ENCODE assay signal across 9 cellular contexts in the genomic region with DNA sequence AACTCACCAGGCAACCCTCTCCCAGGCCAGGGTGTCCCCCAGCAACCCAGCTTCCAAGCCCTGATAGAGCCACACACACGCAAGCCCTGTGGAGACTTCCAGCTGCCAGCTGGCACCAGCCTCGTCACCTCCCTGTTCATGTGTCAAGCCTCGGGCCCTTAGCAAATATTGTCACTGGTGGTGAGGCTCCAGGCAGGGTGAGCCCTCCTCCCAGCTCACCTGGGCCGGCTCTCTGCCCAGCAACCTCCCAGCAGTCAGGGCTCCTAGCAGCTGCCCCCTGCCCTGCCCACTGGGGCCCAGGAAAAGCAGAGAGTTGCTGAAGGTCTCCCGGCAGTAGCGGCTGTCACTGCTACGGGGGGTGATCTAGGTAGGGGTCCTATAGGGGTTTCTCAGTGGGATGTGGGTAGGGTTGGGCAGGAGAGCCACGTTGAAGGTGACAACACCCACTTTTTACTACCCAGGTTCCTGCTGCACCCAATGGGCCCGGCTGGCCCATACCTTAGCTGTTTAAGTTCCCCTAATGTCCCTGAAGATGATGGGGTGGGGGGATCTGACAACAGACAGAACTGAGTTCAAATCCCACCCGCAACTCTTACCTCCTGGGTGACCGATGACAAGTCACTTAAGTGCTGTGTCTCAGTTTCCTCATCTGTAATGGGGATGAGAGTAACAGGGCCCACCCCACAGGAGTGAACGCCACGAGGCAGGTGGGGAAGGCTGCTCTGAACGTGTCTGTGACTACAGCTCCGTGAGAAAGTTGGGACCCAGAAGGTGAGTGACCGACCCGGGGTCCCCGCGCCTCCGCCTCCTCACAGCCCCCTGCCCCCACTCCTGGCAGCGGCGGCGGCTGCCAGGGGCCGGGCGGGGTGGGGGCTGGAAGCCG. TPM values are rescaled to one million over a fixed set of nuclear protein-coding genes. Genes with fewer than 3 reads are reported as not detected.
DNase-seq lines count a peak whose midpoint lies in the region; ATAC-seq and TF ChIP-seq lines count a peak whose summit lies in the region.
"Had no signal": no experiment of that assay in that cellular context is flagged by ENCODE, and none has a peak within 500 bp of the region (broad histone marks: within the 10 kb centered on the region; RNA-seq: fewer than 3 reads in every experiment).

No MANE protein-coding gene starts in this region.

- no peaks in the 10 kb centered on the region for H3K36me3 Mint-ChIP-seq in stimulated activated naive CD8-positive, alpha-beta T cell treated with anti-CD3 and anti-CD28 coated beads, Interleukin-15, Interleukin-2, amounts not matched to agents 100 ng/mL and 50 ng/mL, for 24 hours (ENCODE audit: low read depth)

- intact Hi-C loops in body of pancreas (cut with DNase I): no loop called here
- intact Hi-C loops in aorta (cut with DNase I): no loop called here

- H3K4me1 ChIP-seq in body of pancreas (peaks cover 26% of the 10 kb centered on the region), liver (ENCODE audit: control insufficient read depth in 4 of 4, insufficient read depth in 4 of 4, low read length in 3 of 4) (peaks cover 4 to 20% (median 14%) of the 10 kb centered on the region in 4 donors), aorta (ENCODE audit: control insufficient read depth in 1 of 2, insufficient read depth in 2 of 2, low read length in 2 of 2) (no peaks in the 10 kb centered on the region)

- peaks cover 37% of the 10 kb centered on the region for H3K27me3 Mint-ChIP-seq in stimulated activated naive CD8-positive, alpha-beta T cell treated with anti-CD3 and anti-CD28 coated beads, Interleukin-15, Interleukin-2, amounts not matched to agents 100 ng/mL and 50 ng/mL, for 24 hours

- no peak for DNase-seq in stimulated activated naive CD8-positive, alpha-beta T cell treated with anti-CD3 and anti-CD28 coated beads, Interleukin-15, Interleukin-2, amounts not matched to agents 100 U/mL and 50 U/mL, for 24 hours
- DNase-seq in body of pancreas (peak; percentile 89 to 97 (median 96)), aorta (no peak), NCI-H187 treated with DMSO at 0.1 percent for 48 hours (lab: John Stamatoyannopoulos, UW) (no peak)
- DNase-seq: OCI-M1 had no signal

- H3K4me1 Mint-ChIP-seq in stimulated activated naive CD8-positive, alpha-beta T cell treated with anti-CD3 and anti-CD28 coated beads, Interleukin-15, Interleukin-2, amounts not matched to agents 100 ng/mL and 50 ng/mL, for 24 hours (ENCODE audit: low read depth): peaks cover 22% of the 10 kb centered on the region

- peak; percentile 37 to 49 for TF ChIP-seq RAD21 in liver (IDR thresholded peaks at IDR 0.05)

- peak; percentile 89 to 94 (median 92) for TF ChIP-seq POLR2A in body of pancreas (IDR thresholded peaks at IDR 0.05)

- TF ChIP-seq CTCF in body of pancreas (IDR thresholded peaks at IDR 0.05): peak in 1 of 7 experiments; percentile 8
- TF ChIP-seq CTCF in liver (IDR thresholded peaks at IDR 0.05; ENCODE audit: low read depth, low read length, missing input control): no peak

- H3K9me3 ChIP-seq in body of pancreas (no peaks in the 10 kb centered on the region), liver (ENCODE audit: control insufficient read depth in 4 of 4, low read length in 3 of 4) (no peaks in the 10 kb centered on the region), aorta (ENCODE audit: control insufficient read depth, low read length) (no peaks in the 10 kb centered on the region)

- ATAC-seq in stimulated activated naive CD8-positive, alpha-beta T cell treated with anti-CD3 and anti-CD28 coated beads, Interleukin-15, Interleukin-2, amounts not matched to agents 100 U/mL and 50 U/mL, for 24 hours: no peak
- ATAC-seq in body of pancreas (peak; percentile 93), aorta (ENCODE audit: low FRiP score) (peak; percentile 26), GM21447 (IDR thresholded peaks at IDR 0.05; ENCODE audit: unreplicated experiment) (no peak), GM18502 (IDR thresholded peaks at IDR 0.05; ENCODE audit: poor library complexity, unreplicated experiment) (no peak)

- no peaks in the 10 kb centered on the region for H3K9me3 Mint-ChIP-seq in stimulated activated naive CD8-positive, alpha-beta T cell treated with anti-CD3 and anti-CD28 coated beads, Interleukin-15, Interleukin-2, amounts not matched to agents 100 ng/mL and 50 ng/mL, for 24 hours

- H3K4me3 ChIP-seq in body of pancreas: no peak overlapping the region
- peak overlapping the region in 1 of 3 donors; percentile 62 for H3K4me3 ChIP-seq in liver (ENCODE audit: low read depth in 1 of 3, low read length in 3 of 3)
- H3K4me3 ChIP-seq in aorta (ENCODE audit: low read length in 2 of 2): peak overlapping the region; percentile 56 to 61

- H3K4me3 Mint-ChIP-seq in stimulated activated naive CD8-positive, alpha-beta T cell treated with anti-CD3 and anti-CD28 coated beads, Interleukin-15, Interleukin-2, amounts not matched to agents 100 ng/mL and 50 ng/mL, for 24 hours: peak overlapping the region; percentile 45

- H3K27me3 ChIP-seq in body of pancreas: no peaks in the 10 kb centered on the region
- no peaks in the 10 kb centered on the region for H3K27me3 ChIP-seq in liver (ENCODE audit: control insufficient read depth in 4 of 4, insufficient read depth in 4 of 4, low read length in 3 of 4)
- H3K27me3 ChIP-seq in aorta (ENCODE audit: control insufficient read depth in 1 of 2, insufficient read depth in 2 of 2, low read length in 1 of 2): no peaks in the 10 kb centered on the region

- H3K36me3 ChIP-seq in body of pancreas (replicated peaks in 1 of 2; ENCODE audit: insufficient read depth in 1 of 2, low read depth in 2 of 2) (no peaks in the 10 kb centered on the region), liver (ENCODE audit: control insufficient read depth in 4 of 4, insufficient read depth in 3 of 4, low read depth in 1 of 4, low read length in 3 of 4) (no peaks in the 10 kb centered on the region), aorta (ENCODE audit: control insufficient read depth in 1 of 2, insufficient read depth in 2 of 2, low read length in 1 of 2) (no peaks in the 10 kb centered on the region)

- WGBS in body of pancreas, 2 donors: 11 to 28% methylated on average over 6 to 26 of the region's 26 CpGs
- WGBS in liver: 24% methylated on average over 26 of the region's 26 CpGs
- 35 to 42% methylated on average over 20 to 26 of the region's 26 CpGs for WGBS in aorta, 2 donors

- H3K9ac ChIP-seq in liver (ENCODE audit: low read depth in 1 of 2, low read length in 2 of 2): peak overlapping the region in 1 of 2 donors; percentile 13

- no peak overlapping the region for H3K27ac Mint-ChIP-seq in stimulated activated naive CD8-positive, alpha-beta T cell treated with anti-CD3 and anti-CD28 coated beads, Interleukin-15, Interleukin-2, amounts not matched to agents 100 ng/mL and 50 ng/mL, for 24 hours

- H3K27ac ChIP-seq in body of pancreas (peak overlapping the region; percentile 83 to 93 (median 87)), liver (ENCODE audit: low read depth in 1 of 2, low read length in 2 of 2) (peak overlapping the region in 1 of 2 donors; percentile 2), aorta (ENCODE audit: low read depth in 1 of 2, low read length in 2 of 2) (no peak overlapping the region)

TF ChIP-seq in liver, 16 proteins besides CTCF, POLR2A, EP300 and RAD21:
- TF ChIP-seq REST (IDR thresholded peaks at IDR 0.05): peak; percentile 38
- no peak for TF ChIP-seq EGR1 (IDR thresholded peaks at IDR 0.05; ENCODE audit: low read depth in 2 of 2)
- TF ChIP-seq SP1 (IDR thresholded peaks at IDR 0.05): peak; percentile 24
- TF ChIP-seq YY1 (IDR thresholded peaks at IDR 0.05): peak; percentile 40
- peak in 1 of 2 donors; percentile 63 for TF ChIP-seq RXRA (IDR thresholded peaks at IDR 0.05)
- TF ChIP-seq JUND (IDR thresholded peaks at IDR 0.05): no peak
- TF ChIP-seq FOXA2 (IDR thresholded peaks at IDR 0.05): peak; percentile 64
- TF ChIP-seq HNF4A (conservative IDR thresholded peaks at IDR 0.05): peak; percentile 12 to 24

RNA-seq across cellular contexts. Expression of gene TTC39A, which starts 0.7 kb away (rescaled TPM):
- total RNA-seq in body of pancreas: 10 to 100 TPM in 1 of 2 donors, 1 to 10 TPM in 1; 7.9 to 21.3 TPM
- total RNA-seq in liver: 1 to 10 TPM; 1.3 to 1.6 TPM
- 1 to 10 TPM in 1 of 2 donors, under 1 TPM in 1; 0.32 to 1.9 TPM for polyA plus RNA-seq in liver
- total RNA-seq in aorta: 1 to 10 TPM; 2.0 to 3.6 TPM
- polyA plus RNA-seq in aorta: 1 to 10 TPM in 1 of 2 donors, under 1 TPM in 1; 0.67 to 7.5 TPM

Comparison
In these comparisons a context has a peak if more than half of its experiments do, and no peak if none do; other contexts are left out.
1. ATAC-seq: peak in body of pancreas (single experiment) and aorta (single experiment); none in stimulated activated naive CD8-positive, alpha-beta T cell treated with anti-CD3 and anti-CD28 coated beads, Interleukin-15, Interleukin-2, amounts not matched to agents 100 U/mL and 50 U/mL, for 24 hours (single experiment), GM21447 (single experiment) and GM18502 (single experiment).
2. DNase-seq: peak in body of pancreas (4 of 4); none in stimulated activated naive CD8-positive, alpha-beta T cell treated with anti-CD3 and anti-CD28 coated beads, Interleukin-15, Interleukin-2, amounts not matched to agents 100 U/mL and 50 U/mL, for 24 hours (single experiment), aorta (0 of 2) and NCI-H187 treated with DMSO at 0.1 percent for 48 hours (single experiment).
3. H3K27ac ChIP-seq: peak in body of pancreas (4 of 4); none in aorta (0 of 2).
4. H3K4me3 ChIP-seq: peak in aorta (2 of 2); none in body of pancreas (0 of 2).